9 cellular contexts compared by ENCODE assay signal in the genomic region with DNA sequence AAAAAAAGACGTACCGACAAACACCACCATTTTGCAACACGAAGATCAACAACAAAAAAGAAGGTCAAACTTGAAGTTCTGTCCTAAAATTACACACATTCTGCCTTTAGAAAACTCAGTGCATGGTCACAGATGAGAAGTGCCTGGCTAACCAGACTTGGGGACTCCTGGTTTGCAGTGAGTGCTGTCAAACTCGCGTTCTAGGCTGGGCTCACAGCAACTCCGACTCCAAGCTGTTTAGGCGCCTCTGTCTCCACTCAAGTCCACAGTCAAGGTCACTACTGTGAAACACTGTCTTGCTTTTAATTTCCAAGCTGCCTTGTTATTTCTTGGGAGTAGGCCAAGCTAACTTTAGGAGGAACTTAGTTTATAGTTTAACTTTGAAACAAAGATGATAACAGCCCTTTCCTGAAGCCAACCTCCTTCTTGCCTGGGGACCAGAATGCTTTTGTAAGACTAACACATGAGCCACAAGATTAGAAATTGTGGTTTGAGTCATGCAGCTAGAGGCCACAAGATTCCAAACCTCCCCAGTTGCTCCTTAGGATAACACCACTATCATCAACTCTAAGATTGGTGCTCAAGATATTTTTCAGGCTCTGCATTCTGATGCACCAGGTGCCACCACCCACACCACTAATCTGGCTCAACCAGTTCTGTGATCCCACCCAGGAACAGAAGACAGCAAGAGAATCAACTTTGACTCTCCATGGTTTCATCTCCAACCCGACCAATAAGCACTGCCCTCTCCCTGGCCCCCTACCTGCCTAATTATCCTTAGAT. TPM values are rescaled to one million over a fixed set of nuclear protein-coding genes. Genes with fewer than 3 reads are reported as not detected.
DNase-seq lines count a peak whose midpoint lies in the region; ATAC-seq and TF ChIP-seq lines count a peak whose summit lies in the region.
"Had no signal": no experiment of that assay in that cellular context is flagged by ENCODE, and none has a peak within 500 bp of the region (broad histone marks: within the 10 kb centered on the region; RNA-seq: fewer than 3 reads in every experiment).

No MANE protein-coding gene starts in this region.

- no peak for DNase-seq in GM12864 (ENCODE audit: low read depth)
- DNase-seq in OCI-M1 (lab: John Stamatoyannopoulos, UW): peak; percentile 80
- no peak for DNase-seq in epithelial cell of prostate (ENCODE audit: low read depth, low spot score)
- peak; percentile 8 for DNase-seq in posterior vena cava (ENCODE audit: low spot score)
- DNase-seq in NCI-H187 (lab: John Stamatoyannopoulos, UW): no peak
- no peak for DNase-seq in NCI-H2029 treated with DMSO at 0.1 percent for 48 hours (lab: John Stamatoyannopoulos, UW)
- no peak for DNase-seq in DMS79 treated with DMSO at 0.1 percent for 48 hours (lab: John Stamatoyannopoulos, UW)
- DNase-seq: NCI-H1048 had no signal

- H3K27ac ChIP-seq in epithelial cell of prostate: peak overlapping the region; percentile 57

- H3K4me3 ChIP-seq in GM12864 (ENCODE audit: low read depth, low read length): peak overlapping the region; percentile 90

- ATAC-seq in HG02623 (IDR thresholded peaks at IDR 0.05; ENCODE audit: unreplicated experiment): no peak

- intact Hi-C loops in posterior vena cava (cut with DNase I): no loop called here

- TF ChIP-seq CTCF in GM12864 (IDR thresholded peaks at IDR 0.05; ENCODE audit: low read depth, low read length, missing control alignments): no peak

RNA-seq across cellular contexts. Expression of gene DNAAF5, which starts 1.1 kb away (rescaled TPM):
- 10 to 100 TPM; 12.6 to 16.9 TPM for total RNA-seq in posterior vena cava

RNA-seq across cellular contexts. Expression of gene PRKAR1B, which starts 1.7 kb away (rescaled TPM):
- 10 to 100 TPM; 10.1 TPM for total RNA-seq in posterior vena cava

Comparison
In these comparisons a context has a peak if more than half of its experiments do, and no peak if none do; other contexts are left out.
1. DNase-seq: peak in OCI-M1 (single experiment) and posterior vena cava (single experiment); none in GM12864 (single experiment), epithelial cell of prostate (single experiment), NCI-H187 (0 of 2), NCI-H2029 treated with DMSO at 0.1 percent for 48 hours (single experiment) and DMS79 treated with DMSO at 0.1 percent for 48 hours (single experiment).